ENCODE assay signal across 8 cellular contexts in genomic region chr1:8463144-8463927, GRCh38.
DNase-seq lines count a peak whose midpoint lies in the region; ATAC-seq, FAIRE-seq and TF ChIP-seq lines count a peak whose summit lies in the region.

No MANE protein-coding gene starts in this region.

- ATAC-seq in right lobe of liver: peak; percentile 43 to 66 (median 60)
- ATAC-seq in GM18502 (IDR thresholded peaks at IDR 0.05; ENCODE audit: poor library complexity, unreplicated experiment): no peak
- no peak for ATAC-seq in GM18868 (IDR thresholded peaks at IDR 0.05; ENCODE audit: unreplicated experiment)

- POLR2A ChIA-PET in Caco-2 (lab: Charles Lee): no interaction called here

- no TSS peak for BruUV-seq in Caco-2 (replicated peaks; lab: Mats Ljungman, UMichigan)

- no peaks in the 10 kb centered on the region; the same call in 1 of the 2 replicates for H3K36me3 ChIP-seq in Caco-2 (ENCODE audit: control insufficient read depth, insufficient read depth, low read length)
- peaks cover 5% of the 10 kb centered on the region for H3K36me3 ChIP-seq in bronchial epithelial cell (ENCODE audit: control insufficient read depth, insufficient read depth, low read length)
- H3K36me3 ChIP-seq in right lobe of liver: no peaks in the 10 kb centered on the region

- DNase-seq in Caco-2: no peak
- peak; percentile 59 for DNase-seq in NCI-H1092 treated with DMSO at 0.1 percent for 48 hours (lab: John Stamatoyannopoulos, UW)
- peak; percentile 17 for DNase-seq in bronchial epithelial cell (ENCODE audit: low read depth)
- no peak for DNase-seq in right lobe of liver
- DNase-seq in GM19238 (ENCODE audit: insufficient read length, low spot score): no peak

- WGBS in right lobe of liver (ENCODE audit: insufficient coverage, low coverage, low lambda C conversion rate, missing lambda C conversion rate): 25% methylated on average over 8 of the region's 8 CpGs

- peaks cover 42% of the 10 kb centered on the region for H3K4me1 Mint-ChIP-seq in Caco-2 (ENCODE audit: low read depth, unreplicated experiment)

- CTCF ChIA-PET in Caco-2 (lab: Charles Lee): no interaction called here

- FAIRE-seq in bronchial epithelial cell (lab: Jason Lieb, UNC): no peak

- H3K4me3 ChIP-seq in Caco-2 (ENCODE audit: low read depth, low read length) (no peak overlapping the region), bronchial epithelial cell (ENCODE audit: low read depth, low read length) (no peak overlapping the region), right lobe of liver (no peak overlapping the region)

- H3K4me3 Mint-ChIP-seq in Caco-2 (ENCODE audit: unreplicated experiment): peak overlapping the region; percentile 57

- H3K9me3 ChIP-seq in Caco-2: no peaks in the 10 kb centered on the region
- no peaks in the 10 kb centered on the region for H3K9me3 ChIP-seq in right lobe of liver

- peaks cover 38% of the 10 kb centered on the region for H3K36me3 Mint-ChIP-seq in Caco-2 (ENCODE audit: insufficient read depth, unreplicated experiment)

- H3K27me3 Mint-ChIP-seq in Caco-2 (ENCODE audit: insufficient read depth, unreplicated experiment): no peaks in the 10 kb centered on the region

- H3K27me3 ChIP-seq in Caco-2 (replicated peaks; ENCODE audit: control insufficient read depth, insufficient read depth, low read length) (no peaks in the 10 kb centered on the region), bronchial epithelial cell (ENCODE audit: control insufficient read depth, insufficient read depth, low read length) (no peaks in the 10 kb centered on the region), right lobe of liver (no peaks in the 10 kb centered on the region)

- no peaks in the 10 kb centered on the region for H3K9me3 Mint-ChIP-seq in Caco-2 (ENCODE audit: unreplicated experiment)

- H3K27ac ChIP-seq in right lobe of liver: peak overlapping the region; percentile 31 to 59 (median 39)
- peak overlapping the region; percentile 90 for H3K27ac ChIP-seq in temporal lobe (ENCODE audit: low read depth, low read length)

- TF ChIP-seq CTCF in Caco-2 (IDR thresholded peaks at IDR 0.05; ENCODE audit: insufficient read depth in 1 of 2, low read depth in 1 of 2, low read length in 1 of 2, severe bottlenecking in 1 of 2, unreplicated experiment in 1 of 2): no peak
- no peak for TF ChIP-seq CTCF in bronchial epithelial cell (IDR thresholded peaks at IDR 0.05; ENCODE audit: insufficient read depth, low read length, severe bottlenecking)
- TF ChIP-seq CTCF in right lobe of liver (IDR thresholded peaks at IDR 0.05): no peak

- TF ChIP-seq POLR2A in right lobe of liver (IDR thresholded peaks at IDR 0.05): no peak

- peaks cover 32% of the 10 kb centered on the region for H3K4me1 ChIP-seq in Caco-2
- H3K4me1 ChIP-seq in right lobe of liver: peaks cover 0 to 36% (median 13%) of the 10 kb centered on the region in 4 donors

- intact Hi-C loops in Caco-2 (cut with micrococcal nuclease; ENCODE audit: unreplicated experiment) (no loop called here), right lobe of liver (cut with DNase I) (no loop called here)

- peak overlapping the region; percentile 73 for H3K27ac Mint-ChIP-seq in Caco-2 (ENCODE audit: unreplicated experiment)

Comparison
In these comparisons a context has a peak if more than half of its experiments do, and no peak if none do; other contexts are left out.
1. DNase-seq: peak in NCI-H1092 treated with DMSO at 0.1 percent for 48 hours (single experiment) and bronchial epithelial cell (single experiment); none in Caco-2 (0 of 2), right lobe of liver (0 of 3) and GM19238 (single experiment).
2. ATAC-seq: peak in right lobe of liver (4 of 4); none in GM18502 (single experiment) and GM18868 (single experiment).